ENCODE assay signal across 8 cellular contexts in the genomic region with DNA sequence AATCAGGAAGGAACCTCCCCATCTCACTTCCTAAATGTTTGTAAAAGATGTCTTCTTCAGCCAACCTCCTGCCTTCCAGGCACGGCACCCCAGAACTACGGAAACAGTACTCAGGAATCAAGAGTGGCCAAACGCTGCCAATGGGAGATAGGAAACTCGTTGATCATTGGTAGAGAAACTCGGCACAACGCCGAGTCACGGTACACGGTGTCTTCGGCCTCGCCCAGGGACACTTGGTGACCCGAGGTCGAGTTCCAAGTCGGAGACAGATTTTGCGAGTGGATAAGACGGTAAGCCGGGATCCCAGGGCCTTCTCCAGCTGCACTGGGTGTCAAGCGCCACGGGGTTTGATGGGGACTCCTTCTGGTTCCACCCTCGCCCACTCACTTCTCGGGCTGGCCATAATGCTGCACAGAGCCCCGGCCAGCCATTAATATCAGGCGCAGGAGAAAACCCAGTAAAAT. TPM values are rescaled to one million over a fixed set of nuclear protein-coding genes. Genes with fewer than 3 reads are reported as not detected.
DNase-seq lines count a peak whose midpoint lies in the region; ATAC-seq and TF ChIP-seq lines count a peak whose summit lies in the region.

No MANE protein-coding gene starts in this region.

- no peaks in the 10 kb centered on the region for H3K27me3 ChIP-seq in transverse colon

- peak overlapping the region; percentile 92 for H3K27ac Mint-ChIP-seq in activated CD8-positive, alpha-beta memory T cell treated with anti-CD3 and anti-CD28 coated beads, Interleukin-2, amount 10 ng/mL, durations not matched to agents 7 days and 5 days
- peak overlapping the region; percentile 80 for H3K27ac Mint-ChIP-seq in endothelial cell (ENCODE audit: unreplicated experiment)

- H3K4me3 ChIP-seq in mesodermal cell (ENCODE audit: extremely low read depth, insufficient read depth, low read length, poor library complexity, severe bottlenecking) = peak overlapping the region; percentile 67
- peak overlapping the region; percentile 58 to 93 (median 72) for H3K4me3 ChIP-seq in transverse colon

- ATAC-seq in activated CD8-positive, alpha-beta memory T cell treated with anti-CD3 and anti-CD28 coated beads, Interleukin-2, amount 10 ng/mL, durations not matched to agents 7 days and 5 days = peak; percentile 52

- no peak for TF ChIP-seq EP300 in transverse colon (IDR thresholded peaks at IDR 0.05; ENCODE audit: low read depth)

- H3K4me1 ChIP-seq in mesodermal cell (ENCODE audit: control insufficient read depth, insufficient read depth, low read length, poor library complexity, severe bottlenecking) (peaks cover 2% of the 10 kb centered on the region), transverse colon (peaks cover 0 to 21% (median 16%) of the 10 kb centered on the region in 4 donors)

- H3K9me3 Mint-ChIP-seq in activated CD8-positive, alpha-beta memory T cell treated with anti-CD3 and anti-CD28 coated beads, Interleukin-2, amount 10 ng/mL, durations not matched to agents 7 days and 5 days (ENCODE audit: low read depth) = no peaks in the 10 kb centered on the region
- no peaks in the 10 kb centered on the region for H3K9me3 Mint-ChIP-seq in endothelial cell (ENCODE audit: unreplicated experiment)

- TF ChIP-seq POLR2A in transverse colon (IDR thresholded peaks at IDR 0.05) = peak; percentile 74

- peak; percentile 61 for DNase-seq in activated CD8-positive, alpha-beta memory T cell treated with anti-CD3 and anti-CD28 coated beads, Interleukin-2, amount 10 ng/mL, durations not matched to agents 7 days and 5 days
- DNase-seq in activated CD8-positive, alpha-beta memory T cell treated with anti-CD3 and anti-CD28 coated beads, Interleukin-2, amount 50 U/mL, for 48 hours = no peak
- DNase-seq in HCEC 1CT = peak; percentile 70
- peak; percentile 61 to 75 for DNase-seq in Kasumi-1 (lab: John Stamatoyannopoulos, UW)
- DNase-seq in T-helper 1 cell = peak in 3 of 5 donors; percentile 15 to 22 (median 20)
- DNase-seq in endothelial cell (ENCODE audit: low spot score) = peak; percentile 51
- peak; percentile 82 for DNase-seq in transverse colon

- H3K4me3 Mint-ChIP-seq in activated CD8-positive, alpha-beta memory T cell treated with anti-CD3 and anti-CD28 coated beads, Interleukin-2, amount 10 ng/mL, durations not matched to agents 7 days and 5 days = peak overlapping the region; percentile 88
- H3K4me3 Mint-ChIP-seq in endothelial cell (ENCODE audit: unreplicated experiment) = peak overlapping the region; percentile 93

- intact Hi-C loops in transverse colon (cut with DNase I; ENCODE audit: low total_unique reads) = no loop called here

- CTCF ChIA-PET in activated CD8-positive, alpha-beta memory T cell treated with anti-CD3 and anti-CD28 coated beads, Interleukin-2, amount 10 ng/mL, durations not matched to agents 7 days and 5 days (lab: Charles Lee) = interaction anchor here (1.5 to 2.0 kb wide), 3 partner anchors 12 to 93 kb away, joined by 3 to 8 read pairs (median 6); no protein-coding TSS in a partner anchor

- peaks cover 54% of the 10 kb centered on the region for H3K4me1 Mint-ChIP-seq in activated CD8-positive, alpha-beta memory T cell treated with anti-CD3 and anti-CD28 coated beads, Interleukin-2, amount 10 ng/mL, durations not matched to agents 7 days and 5 days
- peaks cover 6% of the 10 kb centered on the region for H3K4me1 Mint-ChIP-seq in endothelial cell (ENCODE audit: unreplicated experiment)

- in situ Hi-C loops in transverse colon (cut with MboI; ENCODE audit: low pct_ligation_motif_present in 1 of 4, low pct_unique_long_range_greater_than_20kb in 1 of 4, low sequenced_read_pairs in 3 of 4) = no loop called here

- WGBS in mesodermal cell (ENCODE audit: insufficient coverage in 2 of 2), 2 experiments = 0 to 1% methylated on average over 20 to 21 of the region's 23 CpGs
- 0% methylated on average over 1 to 22 of the region's 23 CpGs for WGBS in transverse colon (ENCODE audit: low coverage in 1 of 2), 2 donors

- H3K36me3 ChIP-seq in mesodermal cell (ENCODE audit: control insufficient read depth, insufficient read depth, low read length) = no peaks in the 10 kb centered on the region
- no peaks in the 10 kb centered on the region for H3K36me3 ChIP-seq in transverse colon

- TF ChIP-seq CTCF in endothelial cell (IDR thresholded peaks at IDR 0.05; ENCODE audit: unreplicated experiment) = no peak
- TF ChIP-seq CTCF in transverse colon (IDR thresholded peaks at IDR 0.05) = no peak

- H3K27me3 Mint-ChIP-seq in activated CD8-positive, alpha-beta memory T cell treated with anti-CD3 and anti-CD28 coated beads, Interleukin-2, amount 10 ng/mL, durations not matched to agents 7 days and 5 days = no peaks in the 10 kb centered on the region
- H3K27me3 Mint-ChIP-seq in endothelial cell (ENCODE audit: unreplicated experiment) = peaks cover 6% of the 10 kb centered on the region

- H3K36me3 Mint-ChIP-seq in activated CD8-positive, alpha-beta memory T cell treated with anti-CD3 and anti-CD28 coated beads, Interleukin-2, amount 10 ng/mL, durations not matched to agents 7 days and 5 days = peaks cover 6% of the 10 kb centered on the region
- no peaks in the 10 kb centered on the region for H3K36me3 Mint-ChIP-seq in endothelial cell (ENCODE audit: low read depth, unreplicated experiment)

- H3K27ac ChIP-seq in mesodermal cell (ENCODE audit: low read depth, low read length, severe bottlenecking) (peak overlapping the region; percentile 84), transverse colon (peak overlapping the region; percentile 82 to 91 (median 86))

- H3K9me3 ChIP-seq in mesodermal cell (ENCODE audit: control insufficient read depth, low read length) (no peaks in the 10 kb centered on the region), transverse colon (no peaks in the 10 kb centered on the region)

RNA-seq across cellular contexts. Expression of a gene that starts 0.3 kb away (rescaled TPM):
- 1 to 10 TPM; 2.7 to 3.3 TPM for total RNA-seq in activated CD8-positive, alpha-beta memory T cell treated with anti-CD3 and anti-CD28 coated beads, Interleukin-2, amount 10 ng/mL, durations not matched to agents 7 days and 5 days
- total RNA-seq in endothelial cell (ENCODE audit: unreplicated experiment) (2.0 TPM), transverse colon (1 to 10 TPM; 1.2 to 5.3 (median 4.0) TPM)
- 1.4 TPM for polyA plus RNA-seq in mesodermal cell (2013, experiment 1 of 2)
- 1.5 TPM for polyA plus RNA-seq in mesodermal cell (2013, experiment 2 of 2)

RNA-seq across cellular contexts. Expression of a gene that starts 0.4 kb away (rescaled TPM):
- 10 to 100 TPM; 27.5 to 33.1 TPM for total RNA-seq in activated CD8-positive, alpha-beta memory T cell treated with anti-CD3 and anti-CD28 coated beads, Interleukin-2, amount 10 ng/mL, durations not matched to agents 7 days and 5 days
- total RNA-seq in endothelial cell (ENCODE audit: unreplicated experiment) (4.6 TPM), transverse colon (10 to 100 TPM in 3 of 4 donors, 1 to 10 TPM in 1; 3.2 to 13.5 (median 10.9) TPM)
- polyA plus RNA-seq in mesodermal cell (2013, experiment 1 of 2) = 9.0 TPM
- 11.4 TPM for polyA plus RNA-seq in mesodermal cell (2013, experiment 2 of 2)
